In the genomic region with DNA sequence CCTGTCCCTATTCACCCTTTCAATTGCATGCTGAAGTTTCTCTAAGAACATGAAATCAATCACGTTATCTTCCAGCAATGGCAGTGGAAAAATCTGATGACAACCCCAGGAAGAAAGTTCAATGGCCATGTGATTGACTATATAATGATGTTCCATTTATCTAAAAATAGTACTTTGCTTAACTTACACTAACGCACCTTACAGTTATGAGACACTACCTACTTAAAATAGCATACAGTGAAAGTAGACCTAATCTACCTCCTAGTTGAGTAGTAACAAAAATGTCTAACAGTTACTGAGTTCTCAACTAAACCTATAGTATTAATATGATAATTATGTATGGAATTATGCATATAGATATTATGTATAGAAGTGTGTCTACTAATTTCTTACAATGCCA, we compare ENCODE assay signal across 23 cellular contexts.
"Had no signal": no experiment of that assay in that cellular context is flagged by ENCODE, and none has a peak within 500 bp of the region (broad histone marks: within the 10 kb centered on the region; RNA-seq: fewer than 3 reads in every experiment).

No MANE protein-coding gene starts in this region.

- H3K27ac ChIP-seq: SJSA1, SK-N-MC had no signal

- H3K4me1 ChIP-seq: SJSA1 had no signal

- DNase-seq: IMR-90, Karpas-422, KG1, MG63, NCI-H1092, NCI-H1105 treated with DMSO at 0.1 percent for 48 hours, NCI-H1436, NCI-H187, NCI-H2029, NCI-H2081 treated with DMSO at 0.1 percent for 48 hours, NCI-H2171, NCI-H226, NCI-H446, NCI-H510A, NCI-H524 treated with DMSO at 0.1 percent for 48 hours, NCI-H774, Right ventricle myocardium superior, RPMI8226, SIG-M5 had no signal

- H3K4me3 ChIP-seq: MG63, SJSA1, SK-N-MC had no signal

- H3K27me3 ChIP-seq: MG63, SJSA1 had no signal

- FAIRE-seq: HepG2, RCC 7860 had no signal

- ATAC-seq: HepG2 had no signal

- H3K9me3 ChIP-seq: MG63, SJSA1 had no signal

- H3K36me3 ChIP-seq: MG63, SJSA1 had no signal
